ENCODE assay signal across 1 cellular context in genomic region chr16:2981177-2981898, GRCh38.
TF ChIP-seq lines count a peak whose summit lies in the region.

No MANE protein-coding gene starts in this region.

TF ChIP-seq in GM23338, 12 proteins besides CTCF, POLR2A, EP300 and RAD21 (continued from another document):
- TF ChIP-seq REST (IDR thresholded peaks at IDR 0.05; ENCODE audit: unreplicated experiment) (no peak), JUNB (IDR thresholded peaks at IDR 0.05; ENCODE audit: unreplicated experiment) (no peak), NANOG (IDR thresholded peaks at IDR 0.05; ENCODE audit: borderline replicate concordance) (no peak), ZNF331 (CRISPR knock-in tag; IDR thresholded peaks at IDR 0.05; ENCODE audit: low read depth) (no peak), CREB1 (CRISPR knock-in tag; IDR thresholded peaks at IDR 0.05; ENCODE audit: low read depth) (no peak), EZH2phosphoT487 (IDR thresholded peaks at IDR 0.05; ENCODE audit: unreplicated experiment) (no peak)
